8 cellular contexts compared by ENCODE assay signal in genomic region chr20:28575991-28576390, GRCh38.
DNase-seq lines count a peak whose midpoint lies in the region; ATAC-seq and TF ChIP-seq lines count a peak whose summit lies in the region.
"Not testable (repeated sequence)": the region's sequence is repeated elsewhere in the genome, so short reads cannot be mapped to it uniquely, and the experiment has no call there.

No MANE protein-coding gene starts in this region.

- TF ChIP-seq CTCF in 22Rv1 (IDR thresholded peaks at IDR 0.05) (peak; percentile 57), DND-41 (IDR thresholded peaks at IDR 0.05; ENCODE audit: borderline replicate concordance, extremely low read depth, low read length, poor library complexity, severe bottlenecking) (peak; percentile 53), HFFc6 (IDR thresholded peaks at IDR 0.05) (peak; percentile 72), LNCaP clone FGC (IDR thresholded peaks at IDR 0.05; ENCODE audit: control insufficient read depth, extremely low read depth, insufficient read depth) (peak; percentile 39; the same call in 1 of the 2 replicates), Panc1 (IDR thresholded peaks at IDR 0.05) (peak; percentile 56; the same call in 1 of the 2 replicates), VCaP (conservative IDR thresholded peaks at IDR 0.05) (peak; percentile 53), epithelial cell of proximal tubule (conservative IDR thresholded peaks at IDR 0.05; ENCODE audit: low read depth, low read length) (peak; percentile 15)

- H3K4me3 Mint-ChIP-seq in HFFc6: not testable (repeated sequence)

- not testable (repeated sequence) for H3K36me3 ChIP-seq in DND-41 (ENCODE audit: insufficient read depth, low read length); Panc1 (ENCODE audit: control insufficient read depth, insufficient read depth, low read length)

- not testable (repeated sequence) for H4K20me1 ChIP-seq in DND-41 (ENCODE audit: insufficient read depth, low read length)

- not testable (repeated sequence) for H3K27ac Mint-ChIP-seq in HFFc6

- peaks cover 31% of the 10 kb centered on the region for H3K9me3 Mint-ChIP-seq in HFFc6

- not testable (repeated sequence) for H3K4me3 ChIP-seq in DND-41 (ENCODE audit: low read depth in 1 of 2, low read length in 2 of 2); LNCaP clone FGC (ENCODE audit: low read depth, low read length); Panc1 (ENCODE audit: low read depth in 2 of 2, low read length in 2 of 2); epithelial cell of proximal tubule (ENCODE audit: low read depth, low read length)

- intact Hi-C loops in Panc1 (cut with micrococcal nuclease; ENCODE audit: unreplicated experiment): not testable (repeated sequence)

- BruUV-seq in Panc1 (replicated peaks; lab: Mats Ljungman, UMichigan): not testable (repeated sequence)

- not testable (repeated sequence) for DNase-seq in DND-41; HFFc6; LNCaP clone FGC (ENCODE audit: low read depth); Panc1 (ENCODE audit: low read depth, low spot score); epithelial cell of proximal tubule (ENCODE audit: low read depth)
- peak; percentile 19 for DNase-seq in myocyte (ENCODE audit: low read depth)

- POLR2A ChIA-PET in Panc1 (lab: Charles Lee): not testable (repeated sequence)

- in situ Hi-C loops in Panc1 (cut with HindIII; ENCODE audit: low pct_unique_long_range_greater_than_20kb, low sequenced_read_pairs): not testable (repeated sequence)

- not testable (repeated sequence) for H3K27me3 Mint-ChIP-seq in HFFc6 (ENCODE audit: insufficient read depth)

- ATAC-seq in DND-41 (ENCODE audit: insufficient read depth, low read depth); Panc1: not testable (repeated sequence)

- not testable (repeated sequence) for H3K9ac ChIP-seq in DND-41 (ENCODE audit: low read depth, low read length)

- peaks cover 39% of the 10 kb centered on the region for H3K36me3 Mint-ChIP-seq in HFFc6 (ENCODE audit: low read depth)

- not testable (repeated sequence) for H3K79me2 ChIP-seq in DND-41 (ENCODE audit: insufficient read depth, low read length)

- not testable (repeated sequence) for H2AFZ ChIP-seq in DND-41 (ENCODE audit: low read depth, low read length)

- H3K4me2 ChIP-seq in DND-41 (ENCODE audit: insufficient read depth, low read length): not testable (repeated sequence)

- H3K4me1 Mint-ChIP-seq in HFFc6 (ENCODE audit: low read depth): not testable (repeated sequence)

- H3K27ac ChIP-seq in 22Rv1; DND-41 (ENCODE audit: low read length); Panc1 (ENCODE audit: low read length); VCaP: not testable (repeated sequence)

- CTCF ChIA-PET in Panc1 (lab: Charles Lee): not testable (repeated sequence)

- H3K4me1 ChIP-seq in DND-41 (ENCODE audit: insufficient read depth, low read length): peaks cover 12% of the 10 kb centered on the region
- not testable (repeated sequence) for H3K4me1 ChIP-seq in Panc1 (ENCODE audit: control insufficient read depth, insufficient read depth, low read length)

- not testable (repeated sequence) for H3K9me3 ChIP-seq in DND-41 (ENCODE audit: insufficient read depth, low read length, severe bottlenecking); Panc1 (ENCODE audit: control insufficient read depth, insufficient read depth, low read depth, low read length)

- H3K27me3 ChIP-seq in DND-41 (ENCODE audit: insufficient read depth, low read length, poor library complexity); Panc1 (ENCODE audit: control insufficient read depth, insufficient read depth, low read length): not testable (repeated sequence)

Comparison
In these comparisons a context has a peak if more than half of its experiments do, and no peak if none do; other contexts are left out.
1. CTCF ChIP-seq: peak in every context shown above with its lines; median percentile 72 in HFFc6; 57 in 22Rv1; 56 in Panc1; 53 in DND-41; 53 in VCaP; 39 in LNCaP clone FGC; 15 in epithelial cell of proximal tubule.